ENCODE assay signal across 8 cellular contexts in the genomic region with DNA sequence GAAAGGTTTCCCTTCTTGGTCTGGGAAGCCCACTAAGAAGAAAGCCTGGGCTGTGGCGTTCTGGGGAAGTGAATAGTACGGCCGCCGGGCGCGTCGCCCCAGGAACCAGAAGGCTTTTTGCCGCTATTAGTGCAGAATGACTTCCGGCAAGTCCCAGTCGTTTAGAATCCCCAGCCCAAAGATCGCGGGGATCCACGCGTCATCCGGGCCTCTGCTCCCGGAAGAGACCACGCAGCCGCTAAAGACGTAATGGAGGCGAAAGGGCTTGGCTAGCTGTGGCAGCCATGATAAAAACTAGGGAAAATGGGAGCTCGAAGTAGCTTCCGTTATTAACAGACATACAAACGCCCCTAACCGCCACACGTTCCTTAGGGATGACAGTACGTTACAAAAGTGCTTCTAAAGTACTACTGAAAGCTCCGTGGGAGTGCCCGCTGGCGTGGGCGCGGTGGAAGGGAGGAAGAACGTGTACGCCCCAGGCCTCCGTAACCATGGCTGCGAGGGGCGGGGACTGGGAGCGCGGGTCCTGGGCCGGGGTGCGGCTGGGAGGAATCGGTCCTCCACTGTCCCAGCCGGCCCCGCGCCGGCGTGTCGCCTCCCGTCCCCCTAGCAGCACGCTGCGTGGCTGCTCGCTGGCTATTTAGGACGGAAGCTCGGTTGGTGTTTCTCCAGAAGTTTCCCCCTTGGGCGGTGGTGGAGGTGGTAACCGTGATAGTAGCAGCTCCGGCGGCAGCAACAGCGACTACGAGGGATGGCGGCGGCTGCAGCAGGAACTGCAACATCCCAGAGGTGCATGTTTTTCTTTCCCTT. TPM values are rescaled to one million over a fixed set of nuclear protein-coding genes. Genes with fewer than 3 reads are reported as not detected.
DNase-seq lines count a peak whose midpoint lies in the region; ATAC-seq and TF ChIP-seq lines count a peak whose summit lies in the region.

A gene (plus strand): TSS at position 667 of the 810 bp plus-strand sequence. CDS start 85 bp downstream, at position 752.

- intact Hi-C loops in left colon (cut with DNase I, micrococcal nuclease) = loop anchor here in 1 of 2 donors (5.0 to 10.0 kb wide), 2 partner anchors 35 to 198 kb away; a partner anchor contains a TSS

- peak; percentile 91 to 100 (median 98) for DNase-seq in C1 segment of cervical spinal cord (lab: John Stamatoyannopoulos, UW)
- DNase-seq in NCI-H526 (lab: John Stamatoyannopoulos, UW) = peak; percentile 99
- DNase-seq in activated CD4-positive, alpha-beta T cell treated with anti-CD3 and anti-CD28 coated beads for 48 hours = peak; percentile 96
- peak; percentile 98 for DNase-seq in coronary artery (ENCODE audit: low spot score)
- DNase-seq in left colon = peak; percentile 97 to 98
- peak; percentile 96 for DNase-seq in stimulated activated CD4-positive, alpha-beta T cell treated with anti-CD3 and anti-CD28 coated beads, Interleukin-1b, Interleukin-23, amount 100 ng/mL, for 48 hours

- H3K4me3 ChIP-seq in coronary artery = peak within 1 kb of the TSS; percentile 86

- peak within 1 kb of the TSS; percentile 92 to 95 for H3K27ac ChIP-seq in coronary artery

- peak; percentile 63 for TF ChIP-seq CTCF in coronary artery (IDR thresholded peaks at IDR 0.05)

- ATAC-seq in GM19324 (IDR thresholded peaks at IDR 0.05; ENCODE audit: low FRiP score, unreplicated experiment) = peak; percentile 98
- peak; percentile 89 for ATAC-seq in HG03469 (IDR thresholded peaks at IDR 0.05; ENCODE audit: unreplicated experiment)
- peak; percentile 95 for ATAC-seq in left colon

RNA-seq across cellular contexts. Expression of the gene that starts here (rescaled TPM):
- 10 to 100 TPM; 39.8 to 41.6 TPM for total RNA-seq in left colon

Comparison
In these comparisons a context has a peak if more than half of its experiments do, and no peak if none do; other contexts are left out.
1. Peak in every context shown above with its lines: DNase-seq, ATAC-seq, H3K4me3 ChIP-seq and H3K27ac ChIP-seq.